In the genomic region with DNA sequence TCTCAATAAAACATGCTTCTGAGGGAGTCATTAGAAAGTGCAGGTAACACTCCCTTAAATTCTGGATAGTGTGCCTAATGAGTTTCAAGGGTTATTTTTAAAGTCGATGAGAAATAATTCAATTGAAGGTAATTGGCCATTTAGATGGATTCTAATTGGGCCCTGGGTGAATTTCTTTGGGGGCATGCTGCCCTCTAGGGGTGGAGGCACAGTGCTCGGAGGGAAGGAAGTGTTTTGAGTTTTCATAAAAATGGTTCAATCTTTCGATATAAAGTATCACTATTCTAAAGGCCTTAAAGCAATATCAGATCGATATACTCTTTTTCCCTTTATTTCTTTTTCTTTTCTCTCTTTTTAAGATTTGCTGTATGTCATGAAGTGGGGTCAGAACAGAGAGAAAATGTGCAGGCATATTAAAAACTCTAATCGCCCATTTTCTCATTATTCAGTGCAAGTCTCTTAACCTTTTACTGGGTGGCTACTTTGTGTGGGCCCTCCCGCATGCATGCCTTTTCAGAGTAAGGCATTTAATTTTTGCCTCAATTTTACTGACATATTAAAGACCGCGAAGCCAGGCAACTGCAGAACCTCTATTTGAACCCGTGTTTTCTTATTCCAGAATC, we compare ENCODE assay signal across 8 cellular contexts. TPM values are rescaled to one million over a fixed set of nuclear protein-coding genes. Genes with fewer than 3 reads are reported as not detected.
DNase-seq lines count a peak whose midpoint lies in the region; FAIRE-seq and TF ChIP-seq lines count a peak whose summit lies in the region.

No MANE protein-coding gene starts in this region.

- peaks cover 7 to 12% of the 10 kb centered on the region in 2 experiments for H3K27me3 ChIP-seq in endothelial cell of umbilical vein (ENCODE audit: control insufficient read depth in 2 of 2, insufficient read depth in 2 of 2, low read length in 2 of 2)
- no peaks in the 10 kb centered on the region for H3K27me3 ChIP-seq in prostate gland (replicated peaks; ENCODE audit: insufficient read depth)
- H3K27me3 ChIP-seq in vagina = peaks cover 7% of the 10 kb centered on the region

- 67% methylated on average over 9 of the region's 9 CpGs for WGBS in prostate gland

- intact Hi-C loops in endothelial cell of umbilical vein (cut with micrococcal nuclease) (loop anchor here (1.0 to 5.0 kb wide), 3 partner anchors 386 to 675 kb away; no protein-coding TSS in a partner anchor), prostate gland (cut with DNase I) (loop anchor here (10.0 kb wide), 1 partner anchor 48 kb away; no protein-coding TSS in a partner anchor), vagina (cut with DNase I) (no loop called here)
- intact Hi-C loops in activated T-helper 1 cell treated with anti-CD3 and anti-CD28 coated beads, Interleukin-12 subunit alpha, Interleukin-12 subunit beta, Interleukin-2, Interleukin-4 antibody, amounts not matched to agents 30 ng/mL and 10 ng/mL and 1 ng/mL, durations not matched to agents 14 hours and 24 hours and 36 hours (cut with micrococcal nuclease) = loop anchor here (2.0 to 5.0 kb wide), 2 partner anchors 486 to 675 kb away; no protein-coding TSS in a partner anchor

- TF ChIP-seq CTCF in endothelial cell of umbilical vein (IDR thresholded peaks at IDR 0.05; ENCODE audit: extremely low read depth in 1 of 2, insufficient read depth in 1 of 2, low read depth in 1 of 2, low read length in 2 of 2) (peak; percentile 75 to 79), prostate gland (IDR thresholded peaks at IDR 0.05) (peak in 3 of 4 experiments; percentile 33 to 50 (median 33)), vagina (IDR thresholded peaks at IDR 0.05) (no peak)

- no peaks in the 10 kb centered on the region for H3K4me1 Mint-ChIP-seq in activated T-helper 1 cell treated with anti-CD3 and anti-CD28 coated beads, Interleukin-12 subunit alpha, Interleukin-12 subunit beta, Interleukin-2, Interleukin-4 antibody, amounts not matched to agents 30 ng/mL and 10 ng/mL and 1 ng/mL, durations not matched to agents 14 hours and 24 hours and 36 hours (ENCODE audit: low read depth)

- dilution Hi-C loops in endothelial cell of umbilical vein (cut with MboI; ENCODE audit: extremely low pct_ligation_motif_present, low sequenced_read_pairs) = no loop called here

- no peak overlapping the region for H2AFZ ChIP-seq in endothelial cell of umbilical vein (ENCODE audit: low read depth, low read length)

- DNase-seq in NCI-H2081 (lab: John Stamatoyannopoulos, UW) = peak; percentile 46 to 59
- DNase-seq in NCI-H2081 treated with DMSO at 0.1 percent for 48 hours (lab: John Stamatoyannopoulos, UW) = no peak
- DNase-seq in HT1080 (ENCODE audit: low read depth) = peak; percentile 17
- DNase-seq in RKO (ENCODE audit: low spot score) = peak; percentile 28
- DNase-seq in endothelial cell of umbilical vein (ENCODE audit: low read depth, low spot score) = peak; percentile 20
- no peak for DNase-seq in prostate gland (ENCODE audit: low spot score)
- no peak for DNase-seq in activated T-helper 1 cell treated with anti-CD3 and anti-CD28 coated beads, Interleukin-12 subunit alpha, Interleukin-12 subunit beta, Interleukin-2, Interleukin-4 antibody, amounts not matched to agents 30 ng/mL and 10 ng/mL and 1 ng/mL, durations not matched to agents 14 hours and 24 hours and 36 hours (ENCODE audit: low spot score)
- no peak for DNase-seq in vagina (ENCODE audit: extremely low spot score in 2 of 2)

- H3K9me1 ChIP-seq in endothelial cell of umbilical vein (replicated peaks; ENCODE audit: control insufficient read depth, extremely low read depth, insufficient read depth, low read length) = no peaks in the 10 kb centered on the region

- H3K27ac Mint-ChIP-seq in activated T-helper 1 cell treated with anti-CD3 and anti-CD28 coated beads, Interleukin-12 subunit alpha, Interleukin-12 subunit beta, Interleukin-2, Interleukin-4 antibody, amounts not matched to agents 30 ng/mL and 10 ng/mL and 1 ng/mL, durations not matched to agents 14 hours and 24 hours and 36 hours = no peak overlapping the region

- POLR2A ChIA-PET in endothelial cell of umbilical vein (lab: Charles Lee) = no interaction called here

- no peak overlapping the region for H3K4me3 Mint-ChIP-seq in activated T-helper 1 cell treated with anti-CD3 and anti-CD28 coated beads, Interleukin-12 subunit alpha, Interleukin-12 subunit beta, Interleukin-2, Interleukin-4 antibody, amounts not matched to agents 30 ng/mL and 10 ng/mL and 1 ng/mL, durations not matched to agents 14 hours and 24 hours and 36 hours

- no peak for TF ChIP-seq POLR2A in endothelial cell of umbilical vein (IDR thresholded peaks at IDR 0.05; ENCODE audit: low read depth, low read length)
- no peak for TF ChIP-seq POLR2A in prostate gland (IDR thresholded peaks at IDR 0.05)
- no peak for TF ChIP-seq POLR2A in vagina (IDR thresholded peaks at IDR 0.05)

- H3K4me3 ChIP-seq in endothelial cell of umbilical vein (replicated peaks in 1 of 3; ENCODE audit: insufficient read depth in 1 of 3, low read depth in 1 of 3, low read length in 3 of 3) = no peak overlapping the region
- no peak overlapping the region for H3K4me3 ChIP-seq in prostate gland
- H3K4me3 ChIP-seq in vagina = no peak overlapping the region

- no peaks in the 10 kb centered on the region for H3K79me2 ChIP-seq in endothelial cell of umbilical vein (ENCODE audit: control insufficient read depth, insufficient read depth, low read length)

- H3K36me3 ChIP-seq in endothelial cell of umbilical vein (ENCODE audit: control insufficient read depth in 2 of 2, extremely low read depth in 1 of 2, insufficient read depth in 2 of 2, low read length in 2 of 2) = no peaks in the 10 kb centered on the region
- H3K36me3 ChIP-seq in prostate gland = no peaks in the 10 kb centered on the region
- H3K36me3 ChIP-seq in vagina = no peaks in the 10 kb centered on the region

- no peaks in the 10 kb centered on the region for H3K36me3 Mint-ChIP-seq in activated T-helper 1 cell treated with anti-CD3 and anti-CD28 coated beads, Interleukin-12 subunit alpha, Interleukin-12 subunit beta, Interleukin-2, Interleukin-4 antibody, amounts not matched to agents 30 ng/mL and 10 ng/mL and 1 ng/mL, durations not matched to agents 14 hours and 24 hours and 36 hours (ENCODE audit: low read depth)

- no peaks in the 10 kb centered on the region for H3K4me1 ChIP-seq in endothelial cell of umbilical vein (ENCODE audit: control insufficient read depth, extremely low read depth, insufficient read depth, low read length)
- H3K4me1 ChIP-seq in prostate gland (replicated peaks) = no peaks in the 10 kb centered on the region
- H3K4me1 ChIP-seq in vagina = no peaks in the 10 kb centered on the region

- peaks cover 7% of the 10 kb centered on the region for H3K27me3 Mint-ChIP-seq in activated T-helper 1 cell treated with anti-CD3 and anti-CD28 coated beads, Interleukin-12 subunit alpha, Interleukin-12 subunit beta, Interleukin-2, Interleukin-4 antibody, amounts not matched to agents 30 ng/mL and 10 ng/mL and 1 ng/mL, durations not matched to agents 14 hours and 24 hours and 36 hours (ENCODE audit: insufficient read depth)

- H3K4me2 ChIP-seq in endothelial cell of umbilical vein (ENCODE audit: insufficient read depth, low read length) = no peak overlapping the region

- H3K9me3 ChIP-seq in endothelial cell of umbilical vein (replicated peaks; ENCODE audit: control insufficient read depth, insufficient read depth, low read length) (no peaks in the 10 kb centered on the region), prostate gland (no peaks in the 10 kb centered on the region), vagina (no peaks in the 10 kb centered on the region)

- BruUV-seq in endothelial cell of umbilical vein (replicated peaks; lab: Mats Ljungman, UMichigan) = no TSS peak

- no peak overlapping the region for H3K27ac ChIP-seq in endothelial cell of umbilical vein (ENCODE audit: insufficient read depth, low read depth, low read length)
- H3K27ac ChIP-seq in prostate gland = no peak overlapping the region
- no peak overlapping the region for H3K27ac ChIP-seq in vagina

- FAIRE-seq in endothelial cell of umbilical vein (lab: Jason Lieb, UNC) = peak; percentile 59

- no peaks in the 10 kb centered on the region for H4K20me1 ChIP-seq in endothelial cell of umbilical vein (replicated peaks; ENCODE audit: control insufficient read depth, extremely low read depth, insufficient read depth, low read length)

- no peaks in the 10 kb centered on the region for H3K9me3 Mint-ChIP-seq in activated T-helper 1 cell treated with anti-CD3 and anti-CD28 coated beads, Interleukin-12 subunit alpha, Interleukin-12 subunit beta, Interleukin-2, Interleukin-4 antibody, amounts not matched to agents 30 ng/mL and 10 ng/mL and 1 ng/mL, durations not matched to agents 14 hours and 24 hours and 36 hours

- H3K9ac ChIP-seq in endothelial cell of umbilical vein (replicated peaks; ENCODE audit: extremely low read depth, insufficient read depth, low read length) = no peak overlapping the region

- CTCF ChIA-PET in endothelial cell of umbilical vein (lab: Charles Lee) = interaction anchor here (1.3 to 6.0 kb wide), 7 partner anchors 12 to 593 kb away, joined by 5 to 149 read pairs (median 48); no protein-coding TSS in a partner anchor

RNA-seq across cellular contexts. Expression of gene NKX2-8, which starts 25.5 kb away (rescaled TPM):
- total RNA-seq in HT1080 (2014; rRNA removed; shearing (Covaris generic)) = not detected in 2 replicates
- polyA plus RNA-seq in HT1080 (2015; cell fraction: cytosol; rRNA removed) = 0.10 TPM in 1 of 2 replicates, not detected in the other
- polyA plus RNA-seq in HT1080 (2015; cell fraction: nucleus; rRNA removed) = not detected in 2 replicates
- not detected in 2 replicates for total RNA-seq in endothelial cell of umbilical vein
- polyA plus RNA-seq in endothelial cell of umbilical vein = not detected in 2 replicates
- not detected in 2 replicates for polyA plus RNA-seq in endothelial cell of umbilical vein (2011; cell fraction: cytosol; rRNA removed)
- not detected in 2 replicates for polyA plus RNA-seq in endothelial cell of umbilical vein (2011; cell fraction: nucleus; rRNA removed)
- polyA plus RNA-seq in endothelial cell of umbilical vein (2012) = not detected in 2 replicates
- polyA minus RNA-seq in endothelial cell of umbilical vein = not detected in 2 replicates
- polyA minus RNA-seq in endothelial cell of umbilical vein (2011; cell fraction: cytosol; rRNA and poly(A)+ RNA removed) = not detected
- polyA minus RNA-seq in endothelial cell of umbilical vein (2011; cell fraction: nucleus; rRNA and poly(A)+ RNA removed) = not detected in 2 replicates
- total RNA-seq in prostate gland = 10 to 100 TPM in 1 of 2 donors, under 1 TPM in 1; 0.36 to 35.6 TPM
- not detected in 2 replicates for total RNA-seq in activated T-helper 1 cell treated with anti-CD3 and anti-CD28 coated beads, Interleukin-12 subunit alpha, Interleukin-12 subunit beta, Interleukin-2, Interleukin-4 antibody, amounts not matched to agents 30 ng/mL and 10 ng/mL and 1 ng/mL, durations not matched to agents 14 hours and 24 hours and 36 hours
- not detected for total RNA-seq in vagina

RNA-seq across cellular contexts. Expression of gene NKX2-1, which starts 36.9 kb away (rescaled TPM):
- not detected in 2 replicates for total RNA-seq in HT1080 (2014; rRNA removed; shearing (Covaris generic))
- polyA plus RNA-seq in HT1080 (2015; cell fraction: cytosol; rRNA removed) = 0.08 TPM in 1 of 2 replicates, not detected in the other
- 0.18 and 0.38 TPM in 2 replicates for polyA plus RNA-seq in HT1080 (2015; cell fraction: nucleus; rRNA removed)
- total RNA-seq in endothelial cell of umbilical vein = not detected in 2 replicates
- not detected in 2 replicates for polyA plus RNA-seq in endothelial cell of umbilical vein
- polyA plus RNA-seq in endothelial cell of umbilical vein (2011; cell fraction: cytosol; rRNA removed) = not detected in 2 replicates
- not detected in 2 replicates for polyA plus RNA-seq in endothelial cell of umbilical vein (2011; cell fraction: nucleus; rRNA removed)
- not detected in 2 replicates for polyA plus RNA-seq in endothelial cell of umbilical vein (2012)
- not detected in 2 replicates for polyA minus RNA-seq in endothelial cell of umbilical vein
- polyA minus RNA-seq in endothelial cell of umbilical vein (2011; cell fraction: cytosol; rRNA and poly(A)+ RNA removed) = not detected
- not detected in 2 replicates for polyA minus RNA-seq in endothelial cell of umbilical vein (2011; cell fraction: nucleus; rRNA and poly(A)+ RNA removed)
- not detected for total RNA-seq in prostate gland
- not detected in 2 replicates for total RNA-seq in activated T-helper 1 cell treated with anti-CD3 and anti-CD28 coated beads, Interleukin-12 subunit alpha, Interleukin-12 subunit beta, Interleukin-2, Interleukin-4 antibody, amounts not matched to agents 30 ng/mL and 10 ng/mL and 1 ng/mL, durations not matched to agents 14 hours and 24 hours and 36 hours
- total RNA-seq in vagina = not detected

Comparison
In these comparisons a context has a peak if more than half of its experiments do, and no peak if none do; other contexts are left out.
1. DNase-seq: peak in NCI-H2081 (2 of 2), HT1080 (single experiment), RKO (single experiment) and endothelial cell of umbilical vein (single experiment); none in NCI-H2081 treated with DMSO at 0.1 percent for 48 hours (single experiment), prostate gland (single experiment), activated T-helper 1 cell treated with anti-CD3 and anti-CD28 coated beads, Interleukin-12 subunit alpha, Interleukin-12 subunit beta, Interleukin-2, Interleukin-4 antibody, amounts not matched to agents 30 ng/mL and 10 ng/mL and 1 ng/mL, durations not matched to agents 14 hours and 24 hours and 36 hours (single experiment) and vagina (0 of 2).
2. CTCF ChIP-seq: peak in endothelial cell of umbilical vein (2 of 2) and prostate gland (3 of 4); none in vagina (0 of 3).